ENCODE assay signal across 1 cellular context in the genomic region with DNA sequence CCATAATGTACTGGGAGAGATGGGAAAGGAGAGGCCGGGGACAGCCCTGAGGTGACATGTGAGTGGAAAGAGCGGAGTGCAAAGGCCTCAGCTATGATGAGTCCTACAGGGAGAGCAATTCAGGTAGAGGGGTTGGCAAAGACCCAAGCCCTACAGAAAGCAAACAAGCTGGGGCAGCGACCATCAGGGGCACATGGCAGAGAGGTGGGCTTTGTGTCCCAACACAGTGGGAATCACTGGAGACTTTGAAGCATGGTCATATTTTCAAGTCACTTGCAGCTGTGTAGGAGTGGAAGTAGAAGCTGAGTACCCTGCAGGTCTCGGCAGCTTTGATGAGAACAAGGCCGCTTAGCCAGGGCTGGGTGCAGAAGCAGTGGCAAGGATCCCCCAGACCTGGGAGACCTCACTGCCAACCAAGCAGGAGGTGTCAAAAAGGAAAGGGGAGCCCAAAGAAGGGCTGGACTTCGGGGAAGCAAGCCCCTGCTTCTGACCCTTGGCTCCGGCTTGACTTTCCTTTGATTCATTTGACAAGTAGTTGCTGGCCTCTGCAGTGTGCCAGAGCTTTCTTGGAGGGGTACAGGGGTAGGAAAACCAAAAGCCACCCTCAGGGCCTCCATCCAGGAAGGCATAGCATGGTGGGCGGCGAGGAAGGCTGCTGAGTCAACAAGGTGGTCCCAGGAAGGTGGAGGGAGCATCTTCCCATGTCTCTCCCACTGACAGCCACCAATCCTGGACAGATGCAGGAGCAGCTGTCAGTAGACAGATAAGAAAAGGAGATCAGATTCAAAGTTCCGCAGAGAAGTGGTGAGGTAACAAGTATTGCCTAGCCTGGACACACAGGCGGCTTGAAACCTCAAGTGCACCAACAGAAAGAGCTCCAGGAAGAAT.
TF ChIP-seq lines count a peak whose summit lies in the region.

No MANE protein-coding gene starts in this region.

TF ChIP-seq in SK-N-SH, 30 proteins besides CTCF, POLR2A, EP300 and RAD21 (continued from another document):
- no peak for TF ChIP-seq IRF3 (IDR thresholded peaks at IDR 0.05; ENCODE audit: low read depth, low read length)
- no peak for TF ChIP-seq FOSL2 (IDR thresholded peaks at IDR 0.05; ENCODE audit: borderline replicate concordance, low read depth)
- peak; percentile 19; the same call in 1 of the 2 replicates for TF ChIP-seq JUND (IDR thresholded peaks at IDR 0.05)
TF ChIP-seq in SK-N-SH: peak in this region for 6.
